ENCODE assay signal across 30 cellular contexts in genomic region chr10:51857326-51857725, GRCh38.
"Had no signal": no experiment of that assay in that cellular context is flagged by ENCODE, and none has a peak within 500 bp of the region (broad histone marks: within the 10 kb centered on the region; RNA-seq: fewer than 3 reads in every experiment).

No MANE protein-coding gene starts in this region.

- H3K27me3 ChIP-seq: left lung, neutrophil, uterus had no signal

- H3K27me3 Mint-ChIP-seq: activated B cell treated with CpG ODN at 0.5 μM for 24 hours; stimulated activated memory B cell treated with anti-CD40 and anti-IgM and Interleukin-4, amounts not matched to agents 10 μg/mL and 1 μg/mL and 100 μg/mL, for 72 hours; stimulated activated naive CD8-positive, alpha-beta T cell treated with anti-CD3 and anti-CD28 coated beads, Interleukin-15, amount 100 ng/mL, for 72 hours; type B pancreatic cell had no signal

- H3K27ac ChIP-seq: left lung, lower lobe of right lung, neutrophil, skin epidermis, uterus had no signal

- H3K36me3 Mint-ChIP-seq: naive thymus-derived CD8-positive, alpha-beta T cell; stimulated activated memory B cell treated with anti-CD40 and anti-IgM and Interleukin-4, amounts not matched to agents 10 μg/mL and 1 μg/mL and 100 μg/mL, for 72 hours; type B pancreatic cell had no signal

- DNase-seq: activated B cell treated with CpG ODN at 0.5 μM for 24 hours; activated CD4-positive, alpha-beta T cell treated with anti-CD3 and anti-CD28 coated beads, Interleukin-2, amount 50 U/mL, for 1 hour; activated CD8-positive, alpha-beta T cell treated with anti-CD3 and anti-CD28 coated beads for 36 hours; activated gamma-delta T cell treated with Interleukin-2 at 50 U/mL for 16 hours; activated naive CD4-positive, alpha-beta T cell treated with anti-CD3 and anti-CD28 coated beads, Interleukin-2, amount 50 U/mL, for 16 hours; activated T-cell treated with anti-CD3 and anti-CD28 coated beads, Interleukin-2, amount 50 U/mL, for 4 hours; amniotic stem cell; caudate nucleus; endodermal cell; foreskin fibroblast; head of caudate nucleus; hippocampal formation; left lung; lower lobe of right lung; mesenchymal stem cell; naive thymus-derived CD8-positive, alpha-beta T cell; stimulated activated CD4-positive, alpha-beta T cell treated with anti-CD3 and anti-CD28 coated beads, Interleukin-1b, Interleukin-23, amount 100 ng/mL, for 48 hours; stimulated activated CD4-positive, alpha-beta T cell treated with anti-CD3 and anti-CD28 coated beads, Interleukin-4, amount 100 ng/mL, for 4 hours; stimulated activated CD8-positive, alpha-beta memory T cell treated with anti-CD3 and anti-CD28 coated beads, Interleukin-4, amount 100 ng/mL, for 48 hours; stimulated activated naive CD8-positive, alpha-beta T cell treated with anti-CD3 and anti-CD28 coated beads, Interleukin-15, amount 100 ng/mL, for 72 hours; substantia nigra; uterus had no signal

- H3K4me1 Mint-ChIP-seq: activated B cell treated with CpG ODN at 0.5 μM for 24 hours; activated T-helper 17 cell treated with anti-CD3 and anti-CD28 coated beads, Interleukin-2, amount 50 U/mL, for 72 hours; naive thymus-derived CD8-positive, alpha-beta T cell; stimulated activated memory B cell treated with anti-CD40 and anti-IgM and Interleukin-4, amounts not matched to agents 10 μg/mL and 1 μg/mL and 100 μg/mL, for 72 hours; stimulated activated naive CD8-positive, alpha-beta T cell treated with anti-CD3 and anti-CD28 coated beads, Interleukin-15, amount 100 ng/mL, for 72 hours had no signal

- H3K4me1 ChIP-seq: left lung, lower lobe of right lung, uterus had no signal

- H3K27ac Mint-ChIP-seq: activated B cell treated with CpG ODN at 0.5 μM for 24 hours; activated CD8-positive, alpha-beta T cell treated with anti-CD3 and anti-CD28 coated beads for 36 hours; activated T-helper 17 cell treated with anti-CD3 and anti-CD28 coated beads, Interleukin-2, amount 50 U/mL, for 72 hours; endodermal cell; naive thymus-derived CD8-positive, alpha-beta T cell; progenitor cell of endocrine pancreas; stimulated activated memory B cell treated with anti-CD40 and anti-IgM and Interleukin-4, amounts not matched to agents 10 μg/mL and 1 μg/mL and 100 μg/mL, for 72 hours; stimulated activated naive CD8-positive, alpha-beta T cell treated with anti-CD3 and anti-CD28 coated beads, Interleukin-15, amount 100 ng/mL, for 72 hours; type B pancreatic cell had no signal

- H3K9me3 Mint-ChIP-seq: activated B cell treated with CpG ODN at 0.5 μM for 24 hours; activated CD8-positive, alpha-beta T cell treated with anti-CD3 and anti-CD28 coated beads for 36 hours; activated T-cell treated with anti-CD3 and anti-CD28 coated beads, Interleukin-2, amount 50 U/mL, for 4 hours; activated T-helper 17 cell treated with anti-CD3 and anti-CD28 coated beads, Interleukin-2, amount 50 U/mL, for 72 hours; naive thymus-derived CD8-positive, alpha-beta T cell; stimulated activated naive CD8-positive, alpha-beta T cell treated with anti-CD3 and anti-CD28 coated beads, Interleukin-15, amount 100 ng/mL, for 72 hours; type B pancreatic cell had no signal

- ATAC-seq: activated CD8-positive, alpha-beta T cell treated with anti-CD3 and anti-CD28 coated beads for 36 hours; activated T-cell treated with anti-CD3 and anti-CD28 coated beads, Interleukin-2, amount 50 U/mL, for 4 hours; activated T-helper 17 cell treated with anti-CD3 and anti-CD28 coated beads, Interleukin-2, amount 50 U/mL, for 72 hours; esophagus mucosa; left lung; lower lobe of right lung; naive thymus-derived CD8-positive, alpha-beta T cell; sciatic nerve; stimulated activated memory B cell treated with anti-CD40 and anti-IgM and Interleukin-4, amounts not matched to agents 10 μg/mL and 1 μg/mL and 100 μg/mL, for 72 hours; stimulated activated naive CD8-positive, alpha-beta T cell treated with anti-CD3 and anti-CD28 coated beads, Interleukin-15, amount 100 ng/mL, for 72 hours had no signal

- H3K4me3 ChIP-seq: left lung, lower lobe of right lung, skin epidermis, uterus had no signal

- H3K4me3 Mint-ChIP-seq: activated B cell treated with CpG ODN at 0.5 μM for 24 hours; activated CD8-positive, alpha-beta T cell treated with anti-CD3 and anti-CD28 coated beads for 36 hours; activated T-cell treated with anti-CD3 and anti-CD28 coated beads, Interleukin-2, amount 50 U/mL, for 4 hours; activated T-helper 17 cell treated with anti-CD3 and anti-CD28 coated beads, Interleukin-2, amount 50 U/mL, for 72 hours; endodermal cell; naive thymus-derived CD8-positive, alpha-beta T cell; stimulated activated memory B cell treated with anti-CD40 and anti-IgM and Interleukin-4, amounts not matched to agents 10 μg/mL and 1 μg/mL and 100 μg/mL, for 72 hours; stimulated activated naive CD8-positive, alpha-beta T cell treated with anti-CD3 and anti-CD28 coated beads, Interleukin-15, amount 100 ng/mL, for 72 hours; type B pancreatic cell had no signal

- H3K9me3 ChIP-seq: left lung, lower lobe of right lung, neutrophil, uterus had no signal

- H3K36me3 ChIP-seq: left lung, lower lobe of right lung, neutrophil, uterus had no signal
